ENCODE assay signal across 18 cellular contexts in the genomic region with DNA sequence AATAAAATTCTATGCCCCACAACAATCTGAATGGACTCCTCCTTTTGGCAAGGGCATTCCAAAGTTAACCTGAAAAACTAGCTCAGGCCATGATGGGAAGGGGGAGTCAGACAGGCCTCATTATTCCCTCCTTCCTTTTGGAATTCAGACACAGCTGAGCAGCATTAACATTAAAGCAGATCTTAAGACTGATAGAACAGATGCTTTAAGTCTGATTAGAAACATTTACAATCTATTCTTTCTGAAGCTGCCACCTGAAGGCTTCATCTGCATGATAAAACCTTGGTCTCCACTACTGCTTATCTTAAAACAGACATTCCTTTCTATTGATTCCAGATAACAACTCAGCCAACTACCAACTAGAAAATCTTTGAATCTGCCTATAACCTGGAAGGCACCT.
DNase-seq lines count a peak whose midpoint lies in the region; TF ChIP-seq lines count a peak whose summit lies in the region.
"Had no signal": no experiment of that assay in that cellular context is flagged by ENCODE, and none has a peak within 500 bp of the region (broad histone marks: within the 10 kb centered on the region; RNA-seq: fewer than 3 reads in every experiment).

No MANE protein-coding gene starts in this region.

- H3K27ac ChIP-seq in neural progenitor cell, result peak overlapping the region; percentile 40
- H3K27ac ChIP-seq: PC-9 had no signal

- no peaks in the 10 kb centered on the region for H3K79me2 ChIP-seq in neural progenitor cell (ENCODE audit: low read depth)

- no peak overlapping the region for H3K27ac Mint-ChIP-seq in neural progenitor cell
- H3K27ac Mint-ChIP-seq: CD14-positive monocyte had no signal

- H3K9ac ChIP-seq in NT2/D1 (ENCODE audit: insufficient read length, low read depth) (no peak overlapping the region), neural progenitor cell (no peak overlapping the region)

- H3K36me3 Mint-ChIP-seq in neural progenitor cell, result peaks cover 20% of the 10 kb centered on the region

- no peaks in the 10 kb centered on the region for H3K4me1 Mint-ChIP-seq in neural progenitor cell

- H3K4me1 ChIP-seq in NT2/D1 (ENCODE audit: insufficient read depth, insufficient read length), result no peaks in the 10 kb centered on the region
- peaks cover 15% of the 10 kb centered on the region for H3K4me1 ChIP-seq in neural progenitor cell

- H3K27me3 ChIP-seq in NT2/D1 (ENCODE audit: insufficient read depth, insufficient read length) (no peaks in the 10 kb centered on the region), neural progenitor cell (no peaks in the 10 kb centered on the region)

- H3K9me3 Mint-ChIP-seq in neural progenitor cell, result peaks cover 11% of the 10 kb centered on the region

- DNase-seq in ELF-1 (ENCODE audit: low read depth, low spot score) (peak; percentile 69), NT2/D1 (ENCODE audit: low read depth, low spot score) (peak; percentile 57), iPS DF 4.7 (ENCODE audit: extremely low read depth, low spot score) (peak; percentile 25), neural progenitor cell (ENCODE audit: low spot score) (peak; percentile 3), ecto neural progenitor cell (ENCODE audit: low spot score) (no peak), amniotic stem cell (lab: John Stamatoyannopoulos, UW) (no peak), NAMALWA (ENCODE audit: low spot score) (no peak)
- DNase-seq: Kasumi-1, NCI-H1417, NCI-H1694 treated with DMSO at 0.1 percent for 48 hours, NCI-H2081 treated with DMSO at 0.1 percent for 48 hours, NCI-H446 treated with DMSO at 0.1 percent for 48 hours, NCI-H526 treated with DMSO at 0.1 percent for 48 hours, RPMI8226, SHP77, SW 1271 had no signal

- peaks cover 49% of the 10 kb centered on the region for H3K9me3 ChIP-seq in NT2/D1 (ENCODE audit: insufficient read depth, low read length)
- H3K9me3 ChIP-seq in neural progenitor cell (ENCODE audit: low read depth), result peaks cover 3% of the 10 kb centered on the region

- no peaks in the 10 kb centered on the region for H4K20me1 ChIP-seq in neural progenitor cell (ENCODE audit: low read depth)

- no peak overlapping the region for H3K4me3 Mint-ChIP-seq in neural progenitor cell
- H3K4me3 Mint-ChIP-seq: CD14-positive monocyte had no signal

- H3K4me2 ChIP-seq in neural progenitor cell, result peak overlapping the region; percentile 19
- H3K4me2 ChIP-seq: PC-9 had no signal

- TF ChIP-seq CTCF in neural progenitor cell (IDR thresholded peaks at IDR 0.05), result no peak

- no peaks in the 10 kb centered on the region for H3K27me3 Mint-ChIP-seq in neural progenitor cell (ENCODE audit: insufficient read depth, low read depth)

- peaks cover 3% of the 10 kb centered on the region for H3K36me3 ChIP-seq in NT2/D1 (ENCODE audit: insufficient read depth, insufficient read length, low read length)
- H3K36me3 ChIP-seq in neural progenitor cell, result peaks cover 4% of the 10 kb centered on the region

- H2AFZ ChIP-seq in neural progenitor cell (replicated peaks), result no peak overlapping the region
- H2AFZ ChIP-seq: PC-9 had no signal

- peaks cover 12% of the 10 kb centered on the region for H3F3A ChIP-seq in neural progenitor cell (ENCODE audit: low read depth)

- H3K4me3 ChIP-seq in NT2/D1 (ENCODE audit: insufficient read length, low read depth) (no peak overlapping the region), neural progenitor cell (no peak overlapping the region)
- H3K4me3 ChIP-seq: PC-9 had no signal

Comparison
In these comparisons a context has a peak if more than half of its experiments do, and no peak if none do; other contexts are left out.
1. DNase-seq: peak in ELF-1 (single experiment), NT2/D1 (single experiment), iPS DF 4.7 (single experiment) and neural progenitor cell (single experiment); none in ecto neural progenitor cell (single experiment), amniotic stem cell (single experiment) and NAMALWA (single experiment).